27 cellular contexts compared by ENCODE assay signal in the genomic region with DNA sequence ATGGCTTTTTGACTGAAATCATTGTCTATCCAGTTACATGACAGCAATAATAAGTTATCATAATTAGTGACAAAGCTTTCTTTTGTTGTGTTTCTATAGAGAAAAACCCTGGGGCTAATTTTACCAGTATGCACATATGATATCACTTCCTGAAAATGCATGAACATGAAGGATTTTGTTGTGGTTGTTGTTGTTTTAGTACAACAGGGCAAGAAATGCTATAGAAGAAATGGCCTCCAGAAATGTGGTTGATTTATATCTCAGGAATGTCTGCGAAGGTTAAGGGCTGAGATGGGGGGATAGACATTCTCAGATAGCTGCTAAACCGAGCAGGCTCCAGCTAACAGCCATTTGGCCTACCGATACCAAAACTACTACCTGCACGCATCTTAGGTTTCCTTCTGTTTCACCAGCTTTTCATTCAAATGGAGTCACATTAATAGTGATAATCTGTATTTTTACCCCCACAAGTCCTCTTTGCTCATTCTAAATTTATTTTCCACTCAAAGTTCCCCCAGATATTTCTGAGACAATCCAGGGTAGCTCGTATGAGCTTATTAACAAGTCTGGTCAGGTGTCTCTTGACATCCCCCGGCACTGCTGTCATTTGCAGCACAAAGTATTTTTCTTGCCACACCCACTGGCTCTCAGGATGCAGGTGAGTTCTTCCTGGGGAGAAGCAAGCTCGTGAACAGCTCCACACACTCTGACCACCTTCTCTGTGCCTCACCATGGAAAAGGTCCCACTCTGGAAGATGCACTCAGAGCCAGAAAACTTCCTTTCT.
DNase-seq lines count a peak whose midpoint lies in the region; ATAC-seq, FAIRE-seq and TF ChIP-seq lines count a peak whose summit lies in the region.
"Had no signal": no experiment of that assay in that cellular context is flagged by ENCODE, and none has a peak within 500 bp of the region (broad histone marks: within the 10 kb centered on the region; RNA-seq: fewer than 3 reads in every experiment).

No MANE protein-coding gene starts in this region.

- intact Hi-C loops in MCF 10A (cut with micrococcal nuclease) (no loop called here), breast epithelium (cut with DNase I; ENCODE audit: low total_unique reads) (no loop called here), cardiac septum (cut with DNase I) (no loop called here)

- H3K4me3 Mint-ChIP-seq in MCF 10A (ENCODE audit: unreplicated experiment): no peak overlapping the region
- H3K4me3 Mint-ChIP-seq: activated naive CD8-positive, alpha-beta T cell treated with anti-CD3 and anti-CD28 coated beads, Interleukin-2, amount 10 ng/mL, durations not matched to agents 7 days and 5 days; B cell; naive B cell; stimulated activated naive CD8-positive, alpha-beta T cell treated with anti-CD3 and anti-CD28 coated beads, Interleukin-15, Interleukin-2, amounts not matched to agents 100 ng/mL and 50 ng/mL, for 24 hours had no signal

- H3K4me3 ChIP-seq in breast epithelium (no peak overlapping the region), bronchial epithelial cell (ENCODE audit: low read depth, low read length) (no peak overlapping the region)
- H3K4me3 ChIP-seq: lung, ovary, SJSA1, tibial nerve had no signal

- no peaks in the 10 kb centered on the region for H3K4me1 ChIP-seq in breast epithelium
- H3K4me1 ChIP-seq: Caco-2 had no signal

- H3K36me3 ChIP-seq in breast epithelium (no peaks in the 10 kb centered on the region), bronchial epithelial cell (ENCODE audit: control insufficient read depth, insufficient read depth, low read length) (no peaks in the 10 kb centered on the region)
- H3K36me3 ChIP-seq: ovary, SJSA1, tibial nerve had no signal

- ATAC-seq in GM18909 (IDR thresholded peaks at IDR 0.05; ENCODE audit: poor library complexity, unreplicated experiment): no peak

- peak overlapping the region; percentile 46 for H3K27ac Mint-ChIP-seq in MCF 10A (ENCODE audit: low read depth, unreplicated experiment)
- H3K27ac Mint-ChIP-seq: activated naive CD8-positive, alpha-beta T cell treated with anti-CD3 and anti-CD28 coated beads, Interleukin-2, amount 10 ng/mL, durations not matched to agents 7 days and 5 days; B cell; stimulated activated naive CD8-positive, alpha-beta T cell treated with anti-CD3 and anti-CD28 coated beads, Interleukin-15, Interleukin-2, amounts not matched to agents 100 ng/mL and 50 ng/mL, for 24 hours had no signal

- peaks cover 14% of the 10 kb centered on the region for H3K4me1 Mint-ChIP-seq in MCF 10A (ENCODE audit: insufficient read depth, unreplicated experiment)
- H3K4me1 Mint-ChIP-seq: activated naive CD8-positive, alpha-beta T cell treated with anti-CD3 and anti-CD28 coated beads, Interleukin-2, amount 10 ng/mL, durations not matched to agents 7 days and 5 days; B cell; naive B cell had no signal

- BruUV-seq in MCF 10A (replicated peaks; lab: Mats Ljungman, UMichigan): no TSS peak

- no peaks in the 10 kb centered on the region for H3K36me3 Mint-ChIP-seq in MCF 10A (ENCODE audit: insufficient read depth, unreplicated experiment)
- H3K36me3 Mint-ChIP-seq: activated naive CD8-positive, alpha-beta T cell treated with anti-CD3 and anti-CD28 coated beads, Interleukin-2, amount 10 ng/mL, durations not matched to agents 7 days and 5 days; naive B cell had no signal

- no peak for TF ChIP-seq POLR2A in breast epithelium (IDR thresholded peaks at IDR 0.05)

- POLR2A ChIA-PET in MCF 10A (lab: Yijun Ruan, JAX): interaction anchor here (0.6 to 2.4 kb wide), 3 partner anchors 12 to 113 kb away, joined by 3 to 8 read pairs (median 6); no protein-coding TSS in a partner anchor

- no peaks in the 10 kb centered on the region for H3K9me3 Mint-ChIP-seq in MCF 10A (ENCODE audit: unreplicated experiment)

- FAIRE-seq in bronchial epithelial cell (lab: Jason Lieb, UNC): no peak
- FAIRE-seq: GM19239, H54 had no signal

- H3K9me3 ChIP-seq in breast epithelium: no peaks in the 10 kb centered on the region
- H3K9me3 ChIP-seq: Caco-2, ovary, SJSA1 had no signal

- no peaks in the 10 kb centered on the region for H3K27me3 Mint-ChIP-seq in MCF 10A (ENCODE audit: insufficient read depth, unreplicated experiment)
- H3K27me3 Mint-ChIP-seq: activated naive CD8-positive, alpha-beta T cell treated with anti-CD3 and anti-CD28 coated beads, Interleukin-2, amount 10 ng/mL, durations not matched to agents 7 days and 5 days; B cell; naive B cell; stimulated activated naive CD8-positive, alpha-beta T cell treated with anti-CD3 and anti-CD28 coated beads, Interleukin-15, Interleukin-2, amounts not matched to agents 100 ng/mL and 50 ng/mL, for 24 hours had no signal

- no peak for TF ChIP-seq CTCF in MCF 10A (IDR thresholded peaks at IDR 0.05; ENCODE audit: unreplicated experiment)
- TF ChIP-seq CTCF in breast epithelium (IDR thresholded peaks at IDR 0.05): no peak
- no peak for TF ChIP-seq CTCF in bronchial epithelial cell (IDR thresholded peaks at IDR 0.05; ENCODE audit: insufficient read depth, low read length, severe bottlenecking)

- DNase-seq in MCF 10A (ENCODE audit: unreplicated experiment) (no peak), breast epithelium (ENCODE audit: low spot score in 2 of 2) (no peak), bronchial epithelial cell (ENCODE audit: low read depth) (peak; percentile 68), left kidney (ENCODE audit: low read depth, low spot score) (peak; percentile 47), cardiac septum (ENCODE audit: low spot score) (no peak)
- DNase-seq in activated naive CD4-positive, alpha-beta T cell (lab: John Stamatoyannopoulos, UW): no peak
- DNase-seq in stimulated activated naive CD4-positive, alpha-beta T cell (lab: John Stamatoyannopoulos, UW): no peak
- DNase-seq: activated CD8-positive, alpha-beta memory T cell treated with anti-CD3 and anti-CD28 coated beads for 24 hours; activated naive CD8-positive, alpha-beta T cell treated with anti-CD3 and anti-CD28 coated beads, Interleukin-2, amount 10 ng/mL, durations not matched to agents 7 days and 5 days; Caco-2; caudate nucleus; head of caudate nucleus; naive B cell; NCI-H1417; NCI-H526; ovary; stimulated activated CD4-positive, alpha-beta T cell treated with anti-CD3 and anti-CD28 coated beads, Interleukin-2, amount 100 ng/mL, for 24 hours; T-helper 9 cell had no signal

- CTCF ChIA-PET in MCF 10A (lab: Yijun Ruan, JAX): interaction anchor here (0.6 to 1.1 kb wide), 5 partner anchors 12 to 231 kb away, joined by 3 to 5 read pairs (median 3); no protein-coding TSS in a partner anchor

- H3K27ac ChIP-seq in breast epithelium: no peak overlapping the region
- H3K27ac ChIP-seq: 22Rv1, ovary, SJSA1, tibial nerve had no signal

- H3K27me3 ChIP-seq in breast epithelium (no peaks in the 10 kb centered on the region), bronchial epithelial cell (ENCODE audit: control insufficient read depth, insufficient read depth, low read length) (no peaks in the 10 kb centered on the region)
- H3K27me3 ChIP-seq: ovary, SJSA1, tibial nerve had no signal

Comparison
In these comparisons a context has a peak if more than half of its experiments do, and no peak if none do; other contexts are left out.
1. DNase-seq: peak in bronchial epithelial cell (single experiment) and left kidney (single experiment); none in MCF 10A (single experiment), breast epithelium (0 of 2), activated naive CD4-positive, alpha-beta T cell (0 of 4), cardiac septum (single experiment) and stimulated activated naive CD4-positive, alpha-beta T cell (0 of 6).